ENCODE assay signal across 9 cellular contexts in genomic region chr1:154155282-154155681, GRCh38. TPM values are rescaled to one million over a fixed set of nuclear protein-coding genes. Genes with fewer than 3 reads are reported as not detected.
DNase-seq lines count a peak whose midpoint lies in the region; ATAC-seq and TF ChIP-seq lines count a peak whose summit lies in the region.
"Had no signal": no experiment of that assay in that cellular context is flagged by ENCODE, and none has a peak within 500 bp of the region (broad histone marks: within the 10 kb centered on the region; RNA-seq: fewer than 3 reads in every experiment).

No MANE protein-coding gene starts in this region.

- CTCF ChIA-PET in activated CD8-positive, alpha-beta memory T cell treated with anti-CD3 and anti-CD28 coated beads, Interleukin-2, amount 10 ng/mL, durations not matched to agents 7 days and 5 days (lab: Charles Lee) = no interaction called here

- no peak overlapping the region for H3K4me3 ChIP-seq in right lobe of liver
- no peak overlapping the region for H3K4me3 ChIP-seq in tibial nerve

- H3K4me1 Mint-ChIP-seq in activated CD8-positive, alpha-beta memory T cell treated with anti-CD3 and anti-CD28 coated beads, Interleukin-2, amount 10 ng/mL, durations not matched to agents 7 days and 5 days = peaks cover 51% of the 10 kb centered on the region
- peaks cover 60% of the 10 kb centered on the region for H3K4me1 Mint-ChIP-seq in chondrocyte (ENCODE audit: low read depth)

- no peak overlapping the region for H3K4me3 Mint-ChIP-seq in activated CD8-positive, alpha-beta memory T cell treated with anti-CD3 and anti-CD28 coated beads, Interleukin-2, amount 10 ng/mL, durations not matched to agents 7 days and 5 days
- H3K4me3 Mint-ChIP-seq in chondrocyte (ENCODE audit: unreplicated experiment) = no peak overlapping the region

- TF ChIP-seq EP300 in tibial nerve (IDR thresholded peaks at IDR 0.05) = peak in 1 of 2 donors; percentile 58

- TF ChIP-seq CTCF in chondrocyte (IDR thresholded peaks at IDR 0.05) (no peak), right lobe of liver (IDR thresholded peaks at IDR 0.05) (no peak), tibial nerve (IDR thresholded peaks at IDR 0.05) (no peak)

- TF ChIP-seq POLR2A in right lobe of liver (IDR thresholded peaks at IDR 0.05) = no peak
- TF ChIP-seq POLR2A in tibial nerve (IDR thresholded peaks at IDR 0.05) = no peak

- H3K9me3 ChIP-seq in right lobe of liver (no peaks in the 10 kb centered on the region), tibial nerve (peaks cover 0 to 2% (median 0%) of the 10 kb centered on the region in 4 donors)
- H3K9me3 ChIP-seq: BE2C had no signal

- peak overlapping the region; percentile 31 for H3K27ac Mint-ChIP-seq in activated CD8-positive, alpha-beta memory T cell treated with anti-CD3 and anti-CD28 coated beads, Interleukin-2, amount 10 ng/mL, durations not matched to agents 7 days and 5 days
- H3K27ac Mint-ChIP-seq in chondrocyte (ENCODE audit: unreplicated experiment) = peak overlapping the region; percentile 86

- DNase-seq in activated CD8-positive, alpha-beta memory T cell treated with anti-CD3 and anti-CD28 coated beads, Interleukin-2, amount 10 ng/mL, durations not matched to agents 7 days and 5 days = no peak
- no peak for DNase-seq in activated CD8-positive, alpha-beta memory T cell treated with anti-CD3 and anti-CD28 coated beads for 24 hours
- DNase-seq in chondrocyte (ENCODE audit: low spot score) (no peak), right lobe of liver (no peak), tibial nerve (ENCODE audit: low spot score in 2 of 2) (peak in 1 of 2 donors; percentile 37)
- DNase-seq: BE2C had no signal

- intact Hi-C loops in right lobe of liver (cut with DNase I) = no loop called here

- no peak for ATAC-seq in activated CD8-positive, alpha-beta memory T cell treated with anti-CD3 and anti-CD28 coated beads, Interleukin-2, amount 10 ng/mL, durations not matched to agents 7 days and 5 days
- ATAC-seq in right lobe of liver = peak; percentile 28 to 55 (median 52)
- no peak for ATAC-seq in HG03469 (IDR thresholded peaks at IDR 0.05; ENCODE audit: unreplicated experiment)
- no peak for ATAC-seq in GM21447 (IDR thresholded peaks at IDR 0.05; ENCODE audit: unreplicated experiment)
- no peak for ATAC-seq in HG03039 (IDR thresholded peaks at IDR 0.05; ENCODE audit: unreplicated experiment)

- H3K27me3 Mint-ChIP-seq in activated CD8-positive, alpha-beta memory T cell treated with anti-CD3 and anti-CD28 coated beads, Interleukin-2, amount 10 ng/mL, durations not matched to agents 7 days and 5 days = no peaks in the 10 kb centered on the region
- H3K27me3 Mint-ChIP-seq in chondrocyte (ENCODE audit: low read depth) = no peaks in the 10 kb centered on the region

- 49% methylated on average over 9 of the region's 9 CpGs for WGBS in right lobe of liver (ENCODE audit: insufficient coverage, low coverage, low lambda C conversion rate, missing lambda C conversion rate)
- WGBS in tibial nerve, 2 donors = 6 to 9% methylated on average over 9 of the region's 9 CpGs

- H3K27ac ChIP-seq in right lobe of liver = peak overlapping the region; percentile 33 to 47 (median 43)
- H3K27ac ChIP-seq in tibial nerve = peak overlapping the region; percentile 53 to 90 (median 71)

- peaks cover 3% of the 10 kb centered on the region for H3K9me3 Mint-ChIP-seq in activated CD8-positive, alpha-beta memory T cell treated with anti-CD3 and anti-CD28 coated beads, Interleukin-2, amount 10 ng/mL, durations not matched to agents 7 days and 5 days (ENCODE audit: low read depth)
- no peaks in the 10 kb centered on the region for H3K9me3 Mint-ChIP-seq in chondrocyte (ENCODE audit: low read depth)

- peaks cover 0 to 14% (median 0%) of the 10 kb centered on the region in 4 donors for H3K4me1 ChIP-seq in right lobe of liver
- peaks cover 0 to 65% (median 37%) of the 10 kb centered on the region in 4 donors for H3K4me1 ChIP-seq in tibial nerve
- H3K4me1 ChIP-seq: BE2C had no signal

- peaks cover 50% of the 10 kb centered on the region for H3K36me3 Mint-ChIP-seq in activated CD8-positive, alpha-beta memory T cell treated with anti-CD3 and anti-CD28 coated beads, Interleukin-2, amount 10 ng/mL, durations not matched to agents 7 days and 5 days
- H3K36me3 Mint-ChIP-seq in chondrocyte (ENCODE audit: low read depth) = peaks cover 17% of the 10 kb centered on the region

- H3K27me3 ChIP-seq in right lobe of liver = no peaks in the 10 kb centered on the region
- H3K27me3 ChIP-seq in tibial nerve = no peaks in the 10 kb centered on the region
- H3K27me3 ChIP-seq: BE2C had no signal

- H3K36me3 ChIP-seq in right lobe of liver = peaks cover 2 to 7% (median 6%) of the 10 kb centered on the region in 4 donors
- H3K36me3 ChIP-seq in tibial nerve = peaks cover 0 to 20% (median 0%) of the 10 kb centered on the region in 3 donors

RNA-seq across cellular contexts. Expression of gene NUP210L, which starts 0.4 kb away (rescaled TPM):
- under 1 TPM in 1 of 2 experiments, not detected in 1; 0.09 TPM for total RNA-seq in activated CD8-positive, alpha-beta memory T cell treated with anti-CD3 and anti-CD28 coated beads, Interleukin-2, amount 10 ng/mL, durations not matched to agents 7 days and 5 days
- 0.19 TPM in 1 of 3 replicates, not detected in the others for total RNA-seq in chondrocyte
- total RNA-seq in right lobe of liver = under 1 TPM in 1 of 6 experiments, not detected in 5; 0.14 TPM
- under 1 TPM in 3 of 4 donors, not detected in 1; under 0.01 to 0.30 (median 0.21) TPM for total RNA-seq in tibial nerve

RNA-seq across cellular contexts. Expression of gene TPM3, which starts 36.6 kb away (rescaled TPM):
- 100 to 1,000 TPM; 678 to 780 TPM for total RNA-seq in activated CD8-positive, alpha-beta memory T cell treated with anti-CD3 and anti-CD28 coated beads, Interleukin-2, amount 10 ng/mL, durations not matched to agents 7 days and 5 days
- total RNA-seq in chondrocyte = 248 to 259 TPM (median 256 TPM) in 3 replicates
- total RNA-seq in right lobe of liver = 100 to 1,000 TPM in 3 of 6 experiments, 10 to 100 TPM in 3; 76.3 to 189 (median 120) TPM
- 100 to 1,000 TPM; 170 to 251 (median 222) TPM for total RNA-seq in tibial nerve

RNA-seq across cellular contexts. Expression of gene CFAP141, which starts 50.9 kb away (rescaled TPM):
- total RNA-seq in activated CD8-positive, alpha-beta memory T cell treated with anti-CD3 and anti-CD28 coated beads, Interleukin-2, amount 10 ng/mL, durations not matched to agents 7 days and 5 days = not detected
- total RNA-seq in chondrocyte = not detected in 3 replicates
- not detected for total RNA-seq in right lobe of liver
- total RNA-seq in tibial nerve = not detected

Comparison
In these comparisons a context has a peak if more than half of its experiments do, and no peak if none do; other contexts are left out.
1. ATAC-seq: peak in right lobe of liver (4 of 4); none in activated CD8-positive, alpha-beta memory T cell treated with anti-CD3 and anti-CD28 coated beads, Interleukin-2, amount 10 ng/mL, durations not matched to agents 7 days and 5 days (single experiment), HG03469 (single experiment), GM21447 (single experiment) and HG03039 (single experiment).